ENCODE assay signal across 1 cellular context in the genomic region with DNA sequence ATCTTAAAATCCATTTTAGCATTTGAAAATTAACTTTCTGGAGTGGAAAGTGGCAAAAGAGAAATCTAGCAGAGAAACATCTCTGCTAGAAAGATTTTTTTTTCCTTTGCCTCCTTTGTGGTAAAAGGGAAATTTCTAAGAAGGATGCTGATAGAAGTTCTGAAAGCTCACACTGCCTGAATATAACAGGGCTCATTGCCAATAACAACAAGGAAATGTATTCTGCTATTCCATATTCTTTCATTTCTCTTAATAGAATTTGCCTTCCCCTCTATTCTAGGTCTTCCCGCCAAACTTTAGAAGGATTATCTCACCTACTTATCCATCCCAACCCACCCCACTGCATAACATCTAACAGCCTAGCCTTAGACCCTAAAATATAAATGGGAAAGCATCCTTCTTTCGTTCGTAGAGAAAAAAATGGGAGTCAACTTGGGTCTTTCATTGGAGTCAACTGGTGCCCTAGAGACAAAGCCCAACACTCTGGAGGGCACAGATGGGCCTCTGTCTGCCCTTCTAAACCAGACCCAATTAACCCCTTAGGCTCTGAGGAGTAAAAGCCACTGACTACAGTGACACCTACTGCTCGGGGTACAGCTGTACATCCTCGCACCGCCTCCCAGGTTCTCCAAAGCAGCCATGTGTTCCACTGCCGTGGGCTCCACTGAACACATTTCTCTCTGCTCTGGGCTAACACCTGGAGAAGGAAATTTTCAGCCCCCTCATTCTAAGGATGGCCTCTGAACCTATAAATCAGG.
A peak's percentile ranks its signal among the peaks of the same experiment; 100 is the strongest.
TF ChIP-seq lines count a peak whose summit lies in the region.

No MANE protein-coding gene starts in this region.

TF ChIP-seq in SK-N-SH treated with all-trans-retinoic acid at 6 μM for 48 hours, 23 proteins besides CTCF, POLR2A, EP300 and RAD21 (continued from another document):
- TF ChIP-seq ISL1 (CRISPR knock-in tag; IDR thresholded peaks at IDR 0.05) (0 out of 2 replicates have a peak, but pooled peaks have one; percentile 5), ZC3H10 (CRISPR knock-in tag; IDR thresholded peaks at IDR 0.05) (no peak)
TF ChIP-seq in SK-N-SH treated with all-trans-retinoic acid at 6 μM for 48 hours: peak in this region for 3.
